Comparison of ENCODE assay signal across 2 cellular contexts in genomic region chr3:8549354-8549753, GRCh38.
TF ChIP-seq lines count a peak whose summit lies in the region.

No MANE protein-coding gene starts in this region.

TF ChIP-seq in K562, 482 proteins besides CTCF, POLR2A, EP300 and RAD21 (continued from another document and continues in another):
- TF ChIP-seq, protein P1, sequence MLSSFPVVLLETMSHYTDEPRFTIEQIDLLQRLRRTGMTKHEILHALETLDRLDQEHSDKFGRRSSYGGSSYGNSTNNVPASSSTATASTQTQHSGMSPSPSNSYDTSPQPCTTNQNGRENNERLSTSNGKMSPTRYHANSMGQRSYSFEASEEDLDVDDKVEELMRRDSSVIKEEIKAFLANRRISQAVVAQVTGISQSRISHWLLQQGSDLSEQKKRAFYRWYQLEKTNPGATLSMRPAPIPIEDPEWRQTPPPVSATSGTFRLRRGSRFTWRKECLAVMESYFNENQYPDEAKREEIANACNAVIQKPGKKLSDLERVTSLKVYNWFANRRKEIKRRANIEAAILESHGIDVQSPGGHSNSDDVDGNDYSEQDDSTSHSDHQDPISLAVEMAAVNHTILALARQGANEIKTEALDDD (IDR thresholded peaks at IDR 0.05) = no peak
- TF ChIP-seq MTA3 (IDR thresholded peaks at IDR 0.05; ENCODE audit: borderline replicate concordance) (no peak), HDAC8 (tag; IDR thresholded peaks at IDR 0.05) (no peak), SP1 (CRISPR knock-in tag; IDR thresholded peaks at IDR 0.05) (no peak), PHTF2 (CRISPR knock-in tag; IDR thresholded peaks at IDR 0.05) (no peak), RREB1 (CRISPR knock-in tag; IDR thresholded peaks at IDR 0.05) (no peak), E2F6 (IDR thresholded peaks at IDR 0.05; ENCODE audit: borderline replicate concordance in 1 of 2, extremely low read depth in 1 of 2, insufficient read depth in 1 of 2, insufficient read length in 1 of 2, low read depth in 1 of 2, low read length in 1 of 2, poor library complexity in 1 of 2, severe bottlenecking in 1 of 2) (no peak), ARID3B (CRISPR knock-in tag; IDR thresholded peaks at IDR 0.05; ENCODE audit: borderline replicate concordance) (no peak), BCL6 (CRISPR knock-in tag; IDR thresholded peaks at IDR 0.05) (no peak), SAP30 (IDR thresholded peaks at IDR 0.05; ENCODE audit: borderline replicate concordance, insufficient read depth, low read depth, low read length, poor library complexity, severe bottlenecking) (no peak), ADNP (tag; IDR thresholded peaks at IDR 0.05) (no peak), ZMIZ1 (IDR thresholded peaks at IDR 0.05; ENCODE audit: low read depth in 2 of 2, low read length in 2 of 2) (no peak)

TF ChIP-seq in liver, 16 proteins besides CTCF, POLR2A, EP300 and RAD21 (continued from another document):
- peak; percentile 93 for TF ChIP-seq MAX (IDR thresholded peaks at IDR 0.05)
- TF ChIP-seq HNF4A (conservative IDR thresholded peaks at IDR 0.05) = peak; percentile 99
- TF ChIP-seq SP1 (IDR thresholded peaks at IDR 0.05) = peak; percentile 91
- TF ChIP-seq JUND (IDR thresholded peaks at IDR 0.05) = peak; percentile 65 to 76
- no peak for TF ChIP-seq GABPA (IDR thresholded peaks at IDR 0.05 in 1 of 2, conservative IDR thresholded peaks at IDR 0.05 in 1 of 2)
- TF ChIP-seq EGR1 (IDR thresholded peaks at IDR 0.05; ENCODE audit: low read depth in 2 of 2) = peak in 1 of 2 donors; percentile 48
- peak; percentile 83 for TF ChIP-seq NR2F2 (IDR thresholded peaks at IDR 0.05)
- TF ChIP-seq REST (IDR thresholded peaks at IDR 0.05) = peak; percentile 34
- no peak for TF ChIP-seq FOXA2 (IDR thresholded peaks at IDR 0.05)
- TF ChIP-seq HNF4G (IDR thresholded peaks at IDR 0.05) = peak; percentile 100
- TF ChIP-seq, protein P2, sequence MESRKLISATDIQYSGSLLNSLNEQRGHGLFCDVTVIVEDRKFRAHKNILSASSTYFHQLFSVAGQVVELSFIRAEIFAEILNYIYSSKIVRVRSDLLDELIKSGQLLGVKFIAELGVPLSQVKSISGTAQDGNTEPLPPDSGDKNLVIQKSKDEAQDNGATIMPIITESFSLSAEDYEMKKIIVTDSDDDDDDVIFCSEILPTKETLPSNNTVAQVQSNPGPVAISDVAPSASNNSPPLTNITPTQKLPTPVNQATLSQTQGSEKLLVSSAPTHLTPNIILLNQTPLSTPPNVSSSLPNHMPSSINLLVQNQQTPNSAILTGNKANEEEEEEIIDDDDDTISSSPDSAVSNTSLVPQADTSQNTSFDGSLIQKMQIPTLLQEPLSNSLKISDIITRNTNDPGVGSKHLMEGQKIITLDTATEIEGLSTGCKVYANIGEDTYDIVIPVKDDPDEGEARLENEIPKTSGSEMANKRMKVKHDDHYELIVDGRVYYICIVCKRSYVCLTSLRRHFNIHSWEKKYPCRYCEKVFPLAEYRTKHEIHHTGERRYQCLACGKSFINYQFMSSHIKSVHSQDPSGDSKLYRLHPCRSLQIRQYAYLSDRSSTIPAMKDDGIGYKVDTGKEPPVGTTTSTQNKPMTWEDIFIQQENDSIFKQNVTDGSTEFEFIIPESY (IDR thresholded peaks at IDR 0.05) = peak; percentile 48
- TF ChIP-seq FOXA1 (IDR thresholded peaks at IDR 0.05) = no peak
